Comparison of ENCODE assay signal across 2 cellular contexts in genomic region chr11:68750197-68750987, GRCh38.
TF ChIP-seq lines count a peak whose summit lies in the region.

No MANE protein-coding gene starts in this region.

TF ChIP-seq in H1, 55 proteins besides CTCF, POLR2A, EP300 and RAD21 (continues in another document):
- TF ChIP-seq POU5F1 (IDR thresholded peaks at IDR 0.05; ENCODE audit: low read depth, low read length) (no peak), RBBP5 (IDR thresholded peaks at IDR 0.05; ENCODE audit: borderline replicate concordance, low read depth, low read length) (peak; percentile 85; the same call in 1 of the 2 replicates), NRF1 (IDR thresholded peaks at IDR 0.05; ENCODE audit: low read depth, low read length) (no peak), E2F6 (IDR thresholded peaks at IDR 0.05) (peak; percentile 89), RXRA (IDR thresholded peaks at IDR 0.05; ENCODE audit: insufficient read depth, low read depth, low read length) (no peak), SIN3A (conservative IDR thresholded peaks at IDR 0.05 in 1 of 2, IDR thresholded peaks at IDR 0.05 in 1 of 2; ENCODE audit: low read depth in 1 of 2, low read length in 2 of 2) (no peak), EGR1 (IDR thresholded peaks at IDR 0.05; ENCODE audit: borderline replicate concordance, low read depth, low read length) (no peak), CBX8 (IDR thresholded peaks at IDR 0.05; ENCODE audit: borderline replicate concordance, low read depth, low read length) (no peak), SP1 (IDR thresholded peaks at IDR 0.05; ENCODE audit: low read depth, low read length) (no peak), JUN (IDR thresholded peaks at IDR 0.05; ENCODE audit: low read depth, low read length) (no peak), BCL11A (IDR thresholded peaks at IDR 0.05; ENCODE audit: low read depth in 2 of 2, low read length in 2 of 2) (no peak), MAX (IDR thresholded peaks at IDR 0.05) (peak; percentile 88), CBX5 (IDR thresholded peaks at IDR 0.05; ENCODE audit: low read depth, low read length) (no peak), CREB1 (IDR thresholded peaks at IDR 0.05) (no peak; the same call in 1 of the 2 replicates), SAP30 (IDR thresholded peaks at IDR 0.05; ENCODE audit: insufficient read depth, insufficient replicate concordance, low read length) (no peak), CHD2 (IDR thresholded peaks at IDR 0.05; ENCODE audit: low read length) (no peak), TAF7 (optimal IDR thresholded peaks at IDR 0.05; ENCODE audit: borderline replicate concordance, low read depth, low read length) (no peak), SIRT6 (IDR thresholded peaks at IDR 0.05; ENCODE audit: low read length) (no peak), BRCA1 (IDR thresholded peaks at IDR 0.05; ENCODE audit: low read depth, low read length) (no peak), SRF (IDR thresholded peaks at IDR 0.05; ENCODE audit: low read depth, low read length) (no peak), EZH2 (IDR thresholded peaks at IDR 0.05; ENCODE audit: low read depth, low read length, severe bottlenecking) (no peak), CTBP2 (IDR thresholded peaks at IDR 0.05; ENCODE audit: borderline replicate concordance, insufficient read depth, insufficient read length, low read length) (no peak), KDM1A (IDR thresholded peaks at IDR 0.05; ENCODE audit: borderline replicate concordance, low read length) (no peak), ZNF274 (IDR thresholded peaks at IDR 0.05; ENCODE audit: borderline replicate concordance, extremely low read depth, low read length) (no peak), KDM4A (IDR thresholded peaks at IDR 0.05; ENCODE audit: low read depth, low read length, severe bottlenecking) (no peak), ASH2L (IDR thresholded peaks at IDR 0.05; ENCODE audit: low read length) (no peak), TCF12 (IDR thresholded peaks at IDR 0.05; ENCODE audit: low read depth, low read length) (no peak), FOSL1 (IDR thresholded peaks at IDR 0.05; ENCODE audit: insufficient read depth, low read depth, low read length) (no peak), HDAC2 (IDR thresholded peaks at IDR 0.05; ENCODE audit: borderline replicate concordance in 1 of 2, low read depth in 2 of 2, low read length in 2 of 2) (peak in 1 of 2 experiments; percentile 43; a peak in 1 of 4 replicates), CHD1 (IDR thresholded peaks at IDR 0.05; ENCODE audit: low read depth, low read length) (no peak), PHF8 (conservative IDR thresholded peaks at IDR 0.05; ENCODE audit: low read depth, low read length) (peak; percentile 59), SUZ12 (IDR thresholded peaks at IDR 0.05; ENCODE audit: low read length) (no peak), ATF2 (IDR thresholded peaks at IDR 0.05; ENCODE audit: low read length) (no peak), JUND (IDR thresholded peaks at IDR 0.05; ENCODE audit: low read length) (no peak), BACH1 (IDR thresholded peaks at IDR 0.05; ENCODE audit: low read length) (no peak), TBP (IDR thresholded peaks at IDR 0.05; ENCODE audit: low read depth, low read length) (peak; percentile 9; the same call in 1 of the 2 replicates), GABPA (IDR thresholded peaks at IDR 0.05; ENCODE audit: borderline replicate concordance, insufficient read depth, low read length) (no peak), RNF2 (IDR thresholded peaks at IDR 0.05; ENCODE audit: borderline replicate concordance, low read depth, low read length, missing control alignments, poor library complexity, severe bottlenecking) (no peak), HDAC6 (IDR thresholded peaks at IDR 0.05; ENCODE audit: low read depth, low read length) (no peak), TAF1 (IDR thresholded peaks at IDR 0.05; ENCODE audit: low read depth, low read length) (peak; percentile 31; the same call in 1 of the 2 replicates), YY1 (IDR thresholded peaks at IDR 0.05; ENCODE audit: low read depth, low read length) (peak; percentile 36; the same call in 1 of the 2 replicates)

TF ChIP-seq in SK-N-SH treated with all-trans-retinoic acid at 6 μM for 48 hours, 23 proteins besides CTCF, POLR2A, EP300 and RAD21:
- TF ChIP-seq TSHZ2 (CRISPR knock-in tag; IDR thresholded peaks at IDR 0.05) (no peak), ZFP3 (CRISPR knock-in tag; IDR thresholded peaks at IDR 0.05) (no peak), ARNTL (CRISPR knock-in tag; IDR thresholded peaks at IDR 0.05; ENCODE audit: borderline replicate concordance, low read depth) (no peak), CSRNP3 (CRISPR knock-in tag; IDR thresholded peaks at IDR 0.05) (no peak), ESRRG (CRISPR knock-in tag; IDR thresholded peaks at IDR 0.05) (no peak), CSDC2 (CRISPR knock-in tag; IDR thresholded peaks at IDR 0.05) (no peak), TCF4 (CRISPR knock-in tag; IDR thresholded peaks at IDR 0.05; ENCODE audit: borderline replicate concordance) (no peak), PPARA (CRISPR knock-in tag; IDR thresholded peaks at IDR 0.05; ENCODE audit: borderline replicate concordance) (no peak), ZNF565 (CRISPR knock-in tag; conservative IDR thresholded peaks at IDR 0.05; ENCODE audit: low read depth) (no peak), ZC3H10 (CRISPR knock-in tag; IDR thresholded peaks at IDR 0.05) (no peak)
